8 cellular contexts compared by ENCODE assay signal in genomic region chr14:88823968-88824313, GRCh38. TPM values are rescaled to one million over a fixed set of nuclear protein-coding genes. Genes with fewer than 3 reads are reported as not detected.
DNase-seq lines count a peak whose midpoint lies in the region; ATAC-seq and TF ChIP-seq lines count a peak whose summit lies in the region.

No MANE protein-coding gene starts in this region.

- no peaks in the 10 kb centered on the region for H4K20me1 ChIP-seq in DOHH2 (ENCODE audit: control insufficient read depth, insufficient read depth, low read depth, low read length)

- H3K36me3 ChIP-seq in DOHH2 (ENCODE audit: control insufficient read depth, low read length) (no peaks in the 10 kb centered on the region), iPS DF 6.9 (ENCODE audit: control insufficient read depth, insufficient read depth, low read length) (no peaks in the 10 kb centered on the region), suprapubic skin (no peaks in the 10 kb centered on the region)

- H3K9me3 ChIP-seq in DOHH2 (ENCODE audit: control insufficient read depth, insufficient read depth, low read length), result no peaks in the 10 kb centered on the region
- no peaks in the 10 kb centered on the region for H3K9me3 ChIP-seq in iPS DF 6.9 (ENCODE audit: control insufficient read depth, insufficient read depth, low read length)
- H3K9me3 ChIP-seq in suprapubic skin, result no peaks in the 10 kb centered on the region

- peak overlapping the region; percentile 76 to 87 (median 86) for H3K4me3 Mint-ChIP-seq in T-cell

- peak overlapping the region; percentile 97 to 99 for H3K27ac Mint-ChIP-seq in T-cell

- no peaks in the 10 kb centered on the region for H3K9me2 ChIP-seq in DOHH2 (replicated peaks; ENCODE audit: control insufficient read depth, low read length)

- CTCF ChIA-PET in T-cell (lab: Charles Lee), result interaction anchor here (1.1 to 2.5 kb wide), 3 partner anchors 31 to 33 kb away, joined by 4 to 7 read pairs (median 4); partner anchors contain the start of gene EML5 (in 2 of the 2)

- no peak for TF ChIP-seq EP300 in suprapubic skin (IDR thresholded peaks at IDR 0.05)

- no peak for DNase-seq in HFF-Myc (ENCODE audit: extremely low read depth, low read depth)
- no peak for DNase-seq in T-cell
- no peak for DNase-seq in iPS DF 6.9 (ENCODE audit: low read depth, low spot score)
- no peak for DNase-seq in suprapubic skin (ENCODE audit: low spot score in 2 of 2)
- no peak for DNase-seq in HuH-7 (ENCODE audit: low spot score)
- DNase-seq in NCI-H1436 (lab: John Stamatoyannopoulos, UW), result no peak
- DNase-seq in NCI-H1092 (lab: John Stamatoyannopoulos, UW), result no peak

- no peaks in the 10 kb centered on the region for H3K36me3 Mint-ChIP-seq in T-cell

- no peak for ATAC-seq in T-cell (replicated peaks in 1 of 4)

- peak overlapping the region; percentile 81 for H3K4me2 ChIP-seq in DOHH2 (ENCODE audit: low read length)

- peaks cover 17% of the 10 kb centered on the region for H3K4me1 ChIP-seq in DOHH2 (ENCODE audit: control insufficient read depth, low read length)
- no peaks in the 10 kb centered on the region for H3K4me1 ChIP-seq in iPS DF 6.9 (ENCODE audit: control insufficient read depth, insufficient read depth, low read length)
- peaks cover 15% of the 10 kb centered on the region for H3K4me1 ChIP-seq in suprapubic skin

- TF ChIP-seq POLR2A in suprapubic skin (IDR thresholded peaks at IDR 0.05), result no peak

- TF ChIP-seq CTCF in DOHH2 (IDR thresholded peaks at IDR 0.05; ENCODE audit: low read depth, low read length, poor library complexity, severe bottlenecking) (no peak), HFF-Myc (IDR thresholded peaks at IDR 0.05; ENCODE audit: low read depth, low read length, missing control alignments) (no peak), suprapubic skin (IDR thresholded peaks at IDR 0.05) (no peak)

- H3K27ac ChIP-seq in DOHH2 (ENCODE audit: low read depth, low read length), result peak overlapping the region; percentile 39
- H3K27ac ChIP-seq in iPS DF 6.9 (ENCODE audit: low read length), result no peak overlapping the region
- H3K27ac ChIP-seq in suprapubic skin, result peak overlapping the region; percentile 88

- H3K79me2 ChIP-seq in DOHH2 (ENCODE audit: control insufficient read depth, low read length), result peaks cover 2% of the 10 kb centered on the region; the same call in 1 of the 2 replicates

- POLR2A ChIA-PET in T-cell (lab: Charles Lee), result interaction anchor here in 1 of 2 donors (1.1 kb wide), 1 partner anchor 10 kb away, joined by 3 read pairs; no protein-coding TSS in a partner anchor

- no CpG with 5 or more reads among the region's 9 CpGs for WGBS in iPS DF 6.9 (ENCODE audit: insufficient coverage, insufficient read length)
- 5% methylated on average over 9 of the region's 9 CpGs for WGBS in suprapubic skin

- H3K27me3 Mint-ChIP-seq in T-cell, result peaks cover 16 to 21% of the 10 kb centered on the region in 2 donors

- H3K27me3 ChIP-seq in DOHH2 (ENCODE audit: control insufficient read depth, low read length) (no peaks in the 10 kb centered on the region), iPS DF 6.9 (ENCODE audit: control insufficient read depth, insufficient read depth, low read length) (no peaks in the 10 kb centered on the region), suprapubic skin (no peaks in the 10 kb centered on the region)

- H3K9me3 Mint-ChIP-seq in T-cell, result no peaks in the 10 kb centered on the region

- peak overlapping the region; percentile 96 for H3K4me3 ChIP-seq in DOHH2 (ENCODE audit: low read length)
- peak overlapping the region; percentile 72 for H3K4me3 ChIP-seq in HFF-Myc (replicated peaks; ENCODE audit: low read depth, low read length)
- peak overlapping the region; percentile 52; the same call in 1 of the 2 replicates for H3K4me3 ChIP-seq in iPS DF 6.9 (ENCODE audit: low read length)
- peak overlapping the region; percentile 65 for H3K4me3 ChIP-seq in suprapubic skin

- H3F3A ChIP-seq in DOHH2 (ENCODE audit: control insufficient read depth, insufficient read depth), result 0 out of 2 replicates have a peak, but pooled peaks cover 3% of the 10 kb centered on the region

- peaks cover 11 to 12% (median 11%) of the 10 kb centered on the region in 3 donors for H3K4me1 Mint-ChIP-seq in T-cell

RNA-seq across cellular contexts. Expression of gene TTC8, which starts 0.5 kb away (rescaled TPM):
- total RNA-seq in T-cell (1 to 10 TPM in 4 of 5 donors, under 1 TPM in 1; 0.75 to 2.7 (median 2.1) TPM), suprapubic skin (10 to 100 TPM; 10.5 to 18.2 (median 12.1) TPM)

RNA-seq across cellular contexts. Expression of gene EML5, which starts 31.2 kb away (rescaled TPM):
- 1 to 10 TPM; 4.0 to 5.5 (median 4.9) TPM for total RNA-seq in T-cell
- 1 to 10 TPM in 2 of 4 donors, under 1 TPM in 2; 0.42 to 3.3 (median 1.2) TPM for total RNA-seq in suprapubic skin
